In genomic region chr4:101136373-101137370, GRCh38 we compare ENCODE assay signal across 1 cellular context.
TF ChIP-seq lines count a peak whose summit lies in the region.

No MANE protein-coding gene starts in this region.

TF ChIP-seq in GM23338, 12 proteins besides CTCF, POLR2A, EP300 and RAD21 (continued from another document):
- TF ChIP-seq, protein P1, sequence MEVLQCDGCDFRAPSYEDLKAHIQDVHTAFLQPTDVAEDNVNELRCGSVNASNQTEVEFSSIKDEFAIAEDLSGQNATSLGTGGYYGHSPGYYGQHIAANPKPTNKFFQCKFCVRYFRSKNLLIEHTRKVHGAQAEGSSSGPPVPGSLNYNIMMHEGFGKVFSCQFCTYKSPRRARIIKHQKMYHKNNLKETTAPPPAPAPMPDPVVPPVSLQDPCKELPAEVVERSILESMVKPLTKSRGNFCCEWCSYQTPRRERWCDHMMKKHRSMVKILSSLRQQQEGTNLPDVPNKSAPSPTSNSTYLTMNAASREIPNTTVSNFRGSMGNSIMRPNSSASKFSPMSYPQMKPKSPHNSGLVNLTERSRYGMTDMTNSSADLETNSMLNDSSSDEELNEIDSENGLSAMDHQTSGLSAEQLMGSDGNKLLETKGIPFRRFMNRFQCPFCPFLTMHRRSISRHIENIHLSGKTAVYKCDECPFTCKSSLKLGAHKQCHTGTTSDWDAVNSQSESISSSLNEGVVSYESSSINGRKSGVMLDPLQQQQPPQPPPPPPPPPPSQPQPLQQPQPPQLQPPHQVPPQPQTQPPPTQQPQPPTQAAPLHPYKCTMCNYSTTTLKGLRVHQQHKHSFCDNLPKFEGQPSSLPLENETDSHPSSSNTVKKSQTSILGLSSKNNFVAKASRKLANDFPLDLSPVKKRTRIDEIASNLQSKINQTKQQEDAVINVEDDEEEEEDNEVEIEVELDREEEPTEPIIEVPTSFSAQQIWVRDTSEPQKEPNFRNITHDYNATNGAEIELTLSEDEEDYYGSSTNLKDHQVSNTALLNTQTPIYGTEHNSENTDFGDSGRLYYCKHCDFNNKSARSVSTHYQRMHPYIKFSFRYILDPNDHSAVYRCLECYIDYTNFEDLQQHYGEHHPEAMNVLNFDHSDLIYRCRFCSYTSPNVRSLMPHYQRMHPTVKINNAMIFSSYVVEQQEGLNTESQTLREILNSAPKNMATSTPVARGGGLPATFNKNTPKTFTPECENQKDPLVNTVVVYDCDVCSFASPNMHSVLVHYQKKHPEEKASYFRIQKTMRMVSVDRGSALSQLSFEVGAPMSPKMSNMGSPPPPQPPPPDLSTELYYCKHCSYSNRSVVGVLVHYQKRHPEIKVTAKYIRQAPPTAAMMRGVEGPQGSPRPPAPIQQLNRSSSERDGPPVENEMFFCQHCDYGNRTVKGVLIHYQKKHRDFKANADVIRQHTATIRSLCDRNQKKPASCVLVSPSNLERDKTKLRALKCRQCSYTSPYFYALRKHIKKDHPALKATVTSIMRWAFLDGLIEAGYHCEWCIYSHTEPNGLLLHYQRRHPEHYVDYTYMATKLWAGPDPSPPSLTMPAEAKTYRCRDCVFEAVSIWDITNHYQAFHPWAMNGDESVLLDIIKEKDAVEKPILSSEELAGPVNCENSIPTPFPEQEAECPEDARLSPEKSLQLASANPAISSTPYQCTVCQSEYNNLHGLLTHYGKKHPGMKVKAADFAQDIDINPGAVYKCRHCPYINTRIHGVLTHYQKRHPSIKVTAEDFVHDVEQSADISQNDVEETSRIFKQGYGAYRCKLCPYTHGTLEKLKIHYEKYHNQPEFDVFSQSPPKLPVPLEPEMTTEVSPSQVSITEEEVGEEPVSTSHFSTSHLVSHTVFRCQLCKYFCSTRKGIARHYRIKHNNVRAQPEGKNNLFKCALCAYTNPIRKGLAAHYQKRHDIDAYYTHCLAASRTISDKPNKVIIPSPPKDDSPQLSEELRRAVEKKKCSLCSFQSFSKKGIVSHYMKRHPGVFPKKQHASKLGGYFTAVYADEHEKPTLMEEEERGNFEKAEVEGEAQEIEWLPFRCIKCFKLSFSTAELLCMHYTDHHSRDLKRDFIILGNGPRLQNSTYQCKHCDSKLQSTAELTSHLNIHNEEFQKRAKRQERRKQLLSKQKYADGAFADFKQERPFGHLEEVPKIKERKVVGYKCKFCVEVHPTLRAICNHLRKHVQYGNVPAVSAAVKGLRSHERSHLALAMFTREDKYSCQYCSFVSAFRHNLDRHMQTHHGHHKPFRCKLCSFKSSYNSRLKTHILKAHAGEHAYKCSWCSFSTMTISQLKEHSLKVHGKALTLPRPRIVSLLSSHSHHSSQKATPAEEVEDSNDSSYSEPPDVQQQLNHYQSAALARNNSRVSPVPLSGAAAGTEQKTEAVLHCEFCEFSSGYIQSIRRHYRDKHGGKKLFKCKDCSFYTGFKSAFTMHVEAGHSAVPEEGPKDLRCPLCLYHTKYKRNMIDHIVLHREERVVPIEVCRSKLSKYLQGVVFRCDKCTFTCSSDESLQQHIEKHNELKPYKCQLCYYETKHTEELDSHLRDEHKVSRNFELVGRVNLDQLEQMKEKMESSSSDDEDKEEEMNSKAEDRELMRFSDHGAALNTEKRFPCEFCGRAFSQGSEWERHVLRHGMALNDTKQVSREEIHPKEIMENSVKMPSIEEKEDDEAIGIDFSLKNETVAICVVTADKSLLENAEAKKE (CRISPR knock-in tag; IDR thresholded peaks at IDR 0.05), result no peak
- no peak for TF ChIP-seq POLR2AphosphoS5 (IDR thresholded peaks at IDR 0.05; ENCODE audit: low read depth)
- no peak for TF ChIP-seq ZNF114 (CRISPR knock-in tag; IDR thresholded peaks at IDR 0.05)
- no peak for TF ChIP-seq CREB1 (CRISPR knock-in tag; IDR thresholded peaks at IDR 0.05; ENCODE audit: low read depth)
- no peak for TF ChIP-seq ETS1 (IDR thresholded peaks at IDR 0.05)
- no peak for TF ChIP-seq STAT1 (IDR thresholded peaks at IDR 0.05; ENCODE audit: unreplicated experiment)
- TF ChIP-seq NANOG (IDR thresholded peaks at IDR 0.05; ENCODE audit: borderline replicate concordance), result no peak
